In the genomic region with DNA sequence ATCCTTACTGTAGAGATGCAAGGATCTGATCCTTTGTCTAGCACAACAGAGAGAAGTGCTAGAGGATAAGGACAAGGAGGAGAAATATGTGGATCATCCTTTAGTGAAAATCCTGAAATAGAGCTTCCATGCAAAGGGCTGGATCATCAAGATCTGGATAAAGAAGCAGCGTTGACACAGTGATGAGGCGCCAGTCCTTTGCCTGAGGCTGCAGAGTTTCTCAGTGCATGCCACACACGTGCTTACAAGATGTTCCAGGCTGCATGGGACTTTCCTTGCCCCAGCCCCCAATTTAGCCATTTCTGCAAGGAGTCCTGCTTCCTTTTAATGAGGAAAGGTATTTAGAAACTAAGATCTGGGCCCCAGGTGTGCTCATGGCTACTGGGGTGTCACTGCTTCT, we compare ENCODE assay signal across 25 cellular contexts.
"Had no signal": no experiment of that assay in that cellular context is flagged by ENCODE, and none has a peak within 500 bp of the region (broad histone marks: within the 10 kb centered on the region; RNA-seq: fewer than 3 reads in every experiment).

No MANE protein-coding gene starts in this region.

- H3K9me3 ChIP-seq: ascending aorta, esophagus muscularis mucosa, gastrocnemius medialis, left ventricle myocardium inferior, prostate gland, testis, transverse colon, uterus had no signal

- H3K4me1 ChIP-seq: ascending aorta, esophagus muscularis mucosa, gastrocnemius medialis, left ventricle myocardium inferior, prostate gland, testis, transverse colon, uterus had no signal

- H3K27me3 ChIP-seq: ascending aorta, esophagus muscularis mucosa, gastrocnemius medialis, testis, transverse colon, uterus had no signal

- H3K4me3 ChIP-seq: ascending aorta, esophagus muscularis mucosa, gastrocnemius medialis, left ventricle myocardium inferior, lung, prostate gland, skin epidermis, testis, transverse colon, uterus had no signal

- H3K27ac ChIP-seq: ascending aorta, esophagus muscularis mucosa, gastrocnemius medialis, left ventricle myocardium inferior, prostate gland, skin epidermis, testis, transverse colon, uterus had no signal

- ATAC-seq: activated CD8-positive, alpha-beta T cell treated with anti-CD3 and anti-CD28 coated beads, Interleukin-2, amount 10 ng/mL, durations not matched to agents 7 days and 5 days; gastrocnemius medialis; sciatic nerve; stimulated activated naive CD8-positive, alpha-beta T cell treated with anti-CD3 and anti-CD28 coated beads, Interleukin-15, Interleukin-2, amounts not matched to agents 100 U/mL and 50 U/mL, for 24 hours had no signal

- DNase-seq: activated CD4-positive, alpha-beta T cell treated with anti-CD3 and anti-CD28 coated beads, Interleukin-2, amount 10 ng/mL, durations not matched to agents 7 days and 5 days; activated CD4-positive, CD25-positive, alpha-beta regulatory T cell treated with anti-CD3 and anti-CD28 coated beads, Interleukin-2, amount 50 U/mL, for 72 hours; activated CD8-positive, alpha-beta T cell treated with anti-CD3 and anti-CD28 coated beads, Interleukin-2, amount 10 ng/mL, durations not matched to agents 7 days and 5 days; activated gamma-delta T cell; activated naive CD4-positive, alpha-beta T cell treated with anti-CD3 and anti-CD28 coated beads, Interleukin-2, amount 10 ng/mL, durations not matched to agents 7 days and 5 days; activated naive CD8-positive, alpha-beta T cell treated with anti-CD3 and anti-CD28 coated beads, Interleukin-2, amount 10 ng/mL, durations not matched to agents 7 days and 5 days; gastrocnemius medialis; glutamatergic neuron; islet precursor cell; left ventricle myocardium inferior; mesendoderm; retina; stimulated activated CD4-positive, alpha-beta T cell treated with anti-CD3 and anti-CD28 coated beads, Interleukin-12 subunit alpha, Interleukin-12 subunit beta, amount 100 ng/mL, for 4 hours; stimulated activated CD4-positive, alpha-beta T cell treated with anti-CD3 and anti-CD28 coated beads, Interleukin-4, amount 100 ng/mL, for 1 hour; stimulated activated naive CD8-positive, alpha-beta T cell treated with anti-CD3 and anti-CD28 coated beads, Interleukin-15, Interleukin-2, amounts not matched to agents 100 U/mL and 50 U/mL, for 24 hours; T-helper 2 cell; testis; transverse colon; uterus had no signal

- H3K36me3 ChIP-seq: ascending aorta, esophagus muscularis mucosa, gastrocnemius medialis, left ventricle myocardium inferior, prostate gland, transverse colon, uterus had no signal
